Comparison of ENCODE assay signal across 7 cellular contexts in the genomic region with DNA sequence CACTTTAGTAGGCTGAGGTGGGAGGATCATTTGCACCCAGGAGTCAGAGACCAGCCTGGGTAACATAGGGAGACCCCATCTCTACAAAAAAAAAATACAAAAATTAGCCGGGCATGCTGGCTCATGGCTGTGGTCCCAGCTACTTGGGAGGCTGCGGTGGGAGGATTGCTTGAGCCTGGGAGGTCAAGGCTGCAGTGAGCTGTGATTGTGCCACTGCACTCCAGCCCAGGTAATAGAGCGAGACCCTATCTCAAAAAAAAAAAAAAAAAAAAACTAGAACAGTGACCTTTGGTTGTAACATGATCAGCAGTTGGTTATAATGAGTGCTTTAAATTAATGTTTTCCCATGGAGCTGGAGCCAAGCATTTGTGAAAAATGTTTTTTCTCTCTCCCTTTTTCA. TPM values are rescaled to one million over a fixed set of nuclear protein-coding genes. Genes with fewer than 3 reads are reported as not detected.
DNase-seq lines count a peak whose midpoint lies in the region; ATAC-seq and TF ChIP-seq lines count a peak whose summit lies in the region.
"Not testable (repeated sequence)": the region's sequence is repeated elsewhere in the genome, so short reads cannot be mapped to it uniquely, and the experiment has no call there.

No MANE protein-coding gene starts in this region.

- peaks cover 93% of the 10 kb centered on the region for H3K4me1 Mint-ChIP-seq in activated CD4-positive, alpha-beta T cell treated with anti-CD3 and anti-CD28 coated beads for 36 hours
- H3K4me1 Mint-ChIP-seq in activated T-helper 2 cell treated with anti-CD3 and anti-CD28 coated beads, Interferon-gamma antibody, Interleukin-2, Interleukin-4, amounts not matched to agents 10 μg/mL and 5 μg/mL and 100 μg/mL, durations not matched to agents 14 hours and 24 hours and 36 hours (ENCODE audit: low read depth): peaks cover 71% of the 10 kb centered on the region
- peaks cover 59 to 97% (median 63%) of the 10 kb centered on the region in 3 donors for H3K4me1 Mint-ChIP-seq in naive B cell

- peak overlapping the region; percentile 49 for H3K4me3 ChIP-seq in GM12865 (ENCODE audit: low read depth, low read length)
- not testable (repeated sequence) for H3K4me3 ChIP-seq in OCI-LY1 (ENCODE audit: low read depth, low read length, poor library complexity, severe bottlenecking); effector memory CD4-positive, alpha-beta T cell (ENCODE audit: insufficient read depth, low read depth, low read length, poor library complexity, severe bottlenecking); smooth muscle cell

- H2AFZ ChIP-seq in OCI-LY1 (ENCODE audit: low read length); smooth muscle cell (ENCODE audit: low read depth): not testable (repeated sequence)

- H3K27ac Mint-ChIP-seq in activated CD4-positive, alpha-beta T cell treated with anti-CD3 and anti-CD28 coated beads for 36 hours: peak overlapping the region; percentile 93
- peak overlapping the region; percentile 84 for H3K27ac Mint-ChIP-seq in activated T-helper 2 cell treated with anti-CD3 and anti-CD28 coated beads, Interferon-gamma antibody, Interleukin-2, Interleukin-4, amounts not matched to agents 10 μg/mL and 5 μg/mL and 100 μg/mL, durations not matched to agents 14 hours and 24 hours and 36 hours
- peak overlapping the region in 3 of 6 donors; percentile 51 to 97 (median 54) for H3K27ac Mint-ChIP-seq in naive B cell

- not testable (repeated sequence) for H3K36me3 ChIP-seq in OCI-LY1 (ENCODE audit: insufficient read depth, low read length); effector memory CD4-positive, alpha-beta T cell (ENCODE audit: control insufficient read depth, insufficient read depth, low read length); smooth muscle cell (ENCODE audit: low read depth)

- DNase-seq in GM12865 (ENCODE audit: low read depth); activated CD4-positive, alpha-beta T cell treated with anti-CD3 and anti-CD28 coated beads for 36 hours; activated T-helper 2 cell treated with anti-CD3 and anti-CD28 coated beads, Interferon-gamma antibody, Interleukin-2, Interleukin-4, amounts not matched to agents 10 μg/mL and 5 μg/mL and 100 μg/mL, durations not matched to agents 14 hours and 24 hours and 36 hours (ENCODE audit: low spot score); effector memory CD4-positive, alpha-beta T cell; naive B cell; smooth muscle cell (lab: John Stamatoyannopoulos, UW; ENCODE audit: unreplicated experiment): not testable (repeated sequence)

- CTCF ChIA-PET in activated CD4-positive, alpha-beta T cell treated with anti-CD3 and anti-CD28 coated beads for 36 hours (lab: Charles Lee): interaction anchor here (1.2 to 2.4 kb wide), 6 partner anchors 9 to 46 kb away, joined by 3 to 18 read pairs (median 8); a partner anchor contains a TSS

- WGBS in smooth muscle cell (ENCODE audit: low lambda C conversion rate): 95% methylated on average over 2 of the region's 3 CpGs

- not testable (repeated sequence) for H3K36me3 Mint-ChIP-seq in activated CD4-positive, alpha-beta T cell treated with anti-CD3 and anti-CD28 coated beads for 36 hours (ENCODE audit: low read depth); activated T-helper 2 cell treated with anti-CD3 and anti-CD28 coated beads, Interferon-gamma antibody, Interleukin-2, Interleukin-4, amounts not matched to agents 10 μg/mL and 5 μg/mL and 100 μg/mL, durations not matched to agents 14 hours and 24 hours and 36 hours (ENCODE audit: low read depth); naive B cell

- H3K27ac ChIP-seq in OCI-LY1 (ENCODE audit: low read depth, low read length, poor library complexity, severe bottlenecking) (peak overlapping the region; percentile 87), smooth muscle cell (ENCODE audit: low read depth) (peak overlapping the region; percentile 93)
- H3K27ac ChIP-seq in effector memory CD4-positive, alpha-beta T cell (ENCODE audit: insufficient read depth, low read length, poor library complexity, severe bottlenecking): peak overlapping the region; percentile 57

- intact Hi-C loops in activated CD4-positive, alpha-beta T cell treated with anti-CD3 and anti-CD28 coated beads for 36 hours (cut with DNase I, micrococcal nuclease): loop anchor here in 1 of 2 experiments (1.0 kb wide), 1 partner anchor 11 kb away; no protein-coding TSS in a partner anchor
- intact Hi-C loops in activated T-helper 2 cell treated with anti-CD3 and anti-CD28 coated beads, Interferon-gamma antibody, Interleukin-2, Interleukin-4, amounts not matched to agents 10 μg/mL and 5 μg/mL and 100 μg/mL, durations not matched to agents 14 hours and 24 hours and 36 hours (cut with micrococcal nuclease): loop anchor here (1.0 kb wide), 2 partner anchors 8 to 11 kb away; no protein-coding TSS in a partner anchor

- ATAC-seq in activated CD4-positive, alpha-beta T cell treated with anti-CD3 and anti-CD28 coated beads for 36 hours; naive B cell (ENCODE audit: low read depth in 2 of 2): not testable (repeated sequence)

- H3K9me2 ChIP-seq in OCI-LY1 (ENCODE audit: low read depth, low read length): not testable (repeated sequence)

- H3K4me3 Mint-ChIP-seq in activated CD4-positive, alpha-beta T cell treated with anti-CD3 and anti-CD28 coated beads for 36 hours: peak overlapping the region; percentile 64
- H3K4me3 Mint-ChIP-seq in activated T-helper 2 cell treated with anti-CD3 and anti-CD28 coated beads, Interferon-gamma antibody, Interleukin-2, Interleukin-4, amounts not matched to agents 10 μg/mL and 5 μg/mL and 100 μg/mL, durations not matched to agents 14 hours and 24 hours and 36 hours (ENCODE audit: low read depth): peak overlapping the region; percentile 67
- peak overlapping the region; percentile 39 to 87 (median 72) for H3K4me3 Mint-ChIP-seq in naive B cell

- not testable (repeated sequence) for H3K9me3 Mint-ChIP-seq in activated CD4-positive, alpha-beta T cell treated with anti-CD3 and anti-CD28 coated beads for 36 hours (ENCODE audit: low read depth); activated T-helper 2 cell treated with anti-CD3 and anti-CD28 coated beads, Interferon-gamma antibody, Interleukin-2, Interleukin-4, amounts not matched to agents 10 μg/mL and 5 μg/mL and 100 μg/mL, durations not matched to agents 14 hours and 24 hours and 36 hours; naive B cell

- H3F3A ChIP-seq in OCI-LY1 (ENCODE audit: insufficient read depth, low read length): not testable (repeated sequence)
- H3F3A ChIP-seq in smooth muscle cell (ENCODE audit: low read depth): peaks cover 48% of the 10 kb centered on the region

- POLR2A ChIA-PET in activated CD4-positive, alpha-beta T cell treated with anti-CD3 and anti-CD28 coated beads for 36 hours (lab: Charles Lee): not testable (repeated sequence)

- H3K4me1 ChIP-seq in OCI-LY1 (ENCODE audit: insufficient read depth, low read length, severe bottlenecking): peaks cover 97% of the 10 kb centered on the region
- H3K4me1 ChIP-seq in effector memory CD4-positive, alpha-beta T cell (ENCODE audit: control insufficient read depth, insufficient read depth, low read length, poor library complexity, severe bottlenecking): peaks cover 70% of the 10 kb centered on the region
- peaks cover 61% of the 10 kb centered on the region for H3K4me1 ChIP-seq in smooth muscle cell (ENCODE audit: low read depth)

- not testable (repeated sequence) for H4K20me1 ChIP-seq in OCI-LY1 (ENCODE audit: insufficient read depth, low read length); smooth muscle cell (ENCODE audit: low read depth)

- H3K9ac ChIP-seq in OCI-LY1 (ENCODE audit: low read length) (peak overlapping the region; percentile 39; the same call in 1 of the 2 replicates), smooth muscle cell (ENCODE audit: low read depth) (peak overlapping the region; percentile 29)

- H3K27me3 ChIP-seq in OCI-LY1 (ENCODE audit: insufficient read depth, low read length); effector memory CD4-positive, alpha-beta T cell (replicated peaks; ENCODE audit: control insufficient read depth, insufficient read depth, low read length, poor library complexity, severe bottlenecking); smooth muscle cell (ENCODE audit: low read depth): not testable (repeated sequence)

- H3K27me3 Mint-ChIP-seq in activated CD4-positive, alpha-beta T cell treated with anti-CD3 and anti-CD28 coated beads for 36 hours; activated T-helper 2 cell treated with anti-CD3 and anti-CD28 coated beads, Interferon-gamma antibody, Interleukin-2, Interleukin-4, amounts not matched to agents 10 μg/mL and 5 μg/mL and 100 μg/mL, durations not matched to agents 14 hours and 24 hours and 36 hours (ENCODE audit: low read depth); naive B cell: not testable (repeated sequence)

- not testable (repeated sequence) for TF ChIP-seq CTCF in GM12865 (IDR thresholded peaks at IDR 0.05; ENCODE audit: insufficient read depth, low read depth, low read length, missing control alignments); OCI-LY1 (IDR thresholded peaks at IDR 0.05; ENCODE audit: low read length); smooth muscle cell (IDR thresholded peaks at IDR 0.05; ENCODE audit: borderline replicate concordance, insufficient read depth, poor library complexity, severe bottlenecking)

- H3K79me2 ChIP-seq in OCI-LY1 (ENCODE audit: insufficient read depth, low read length) (peaks cover 27% of the 10 kb centered on the region), smooth muscle cell (ENCODE audit: low read depth) (peaks cover 75% of the 10 kb centered on the region)

- not testable (repeated sequence) for H3K9me3 ChIP-seq in OCI-LY1 (ENCODE audit: low read length); effector memory CD4-positive, alpha-beta T cell (ENCODE audit: control insufficient read depth, low read length); smooth muscle cell (replicated peaks; ENCODE audit: low read depth)

- H3K4me2 ChIP-seq in OCI-LY1 (ENCODE audit: low read length) (peak overlapping the region; percentile 54), smooth muscle cell (peak overlapping the region; percentile 75)

RNA-seq across cellular contexts. Expression of a gene that starts 44.9 kb away (rescaled TPM):
- 10 to 100 TPM; 76.6 to 90.7 TPM for total RNA-seq in activated CD4-positive, alpha-beta T cell treated with anti-CD3 and anti-CD28 coated beads for 36 hours
- total RNA-seq in activated T-helper 2 cell treated with anti-CD3 and anti-CD28 coated beads, Interferon-gamma antibody, Interleukin-2, Interleukin-4, amounts not matched to agents 10 μg/mL and 5 μg/mL and 100 μg/mL, durations not matched to agents 14 hours and 24 hours and 36 hours: 75.6 and 83.7 TPM in 2 replicates
- polyA plus RNA-seq in naive B cell (ENCODE audit: low read depth in 6 of 6) (100 to 1,000 TPM in 1 of 6 donors, 10 to 100 TPM in 5; 44.3 to 133 (median 57.3) TPM), smooth muscle cell (139 and 140 TPM in 2 replicates)
- 48.0 and 87.6 TPM in 2 replicates for total RNA-seq in smooth muscle cell
